ENCODE assay signal across 7 cellular contexts in genomic region chr3:101676219-101676764, GRCh38.
DNase-seq lines count a peak whose midpoint lies in the region; ATAC-seq lines count a peak whose summit lies in the region.

No MANE protein-coding gene starts in this region.

- DNase-seq in T-helper 2 cell = peak; percentile 87 to 97 (median 93)
- DNase-seq in central memory CD4-positive, alpha-beta T cell = peak; percentile 95
- peak; percentile 98 for DNase-seq in left kidney (ENCODE audit: low read depth, low spot score)
- peak; percentile 88 to 93 for DNase-seq in stimulated activated CD4-positive, alpha-beta T cell treated with anti-CD3 and anti-CD28 coated beads, Interleukin-2, amount 100 ng/mL, for 48 hours
- DNase-seq in NCI-H2107 treated with DMSO at 0.1 percent for 48 hours (lab: John Stamatoyannopoulos, UW; ENCODE audit: unreplicated experiment) = no peak

- ATAC-seq in GM18873 (IDR thresholded peaks at IDR 0.05; ENCODE audit: low FRiP score, unreplicated experiment) (peak; percentile 75), HG03103 (IDR thresholded peaks at IDR 0.05; ENCODE audit: low read depth, unreplicated experiment) (peak; percentile 80)
